In genomic region chr3:170180952-170181876, GRCh38 we compare ENCODE assay signal across 8 cellular contexts. TPM values are rescaled to one million over a fixed set of nuclear protein-coding genes. Genes with fewer than 3 reads are reported as not detected.
DNase-seq lines count a peak whose midpoint lies in the region; ATAC-seq and TF ChIP-seq lines count a peak whose summit lies in the region.

Gene PHC3, minus strand, starts transcription at chr3:170181733. Its CDS starts 18 bp downstream, at chr3:170181715.

- ATAC-seq in GM19395 (IDR thresholded peaks at IDR 0.05; ENCODE audit: unreplicated experiment) (peak; percentile 71), HG03558 (IDR thresholded peaks at IDR 0.05; ENCODE audit: extremely low read depth, unreplicated experiment) (peak; percentile 61)

- peak; percentile 89 for DNase-seq in CD14-positive monocyte (ENCODE audit: low spot score)
- DNase-seq in NCI-H748 (lab: John Stamatoyannopoulos, UW; ENCODE audit: unreplicated experiment), result peak; percentile 82
- peak; percentile 88 for DNase-seq in activated CD4-positive, alpha-beta T cell treated with anti-CD3 and anti-CD28 coated beads, Interleukin-2, amount 50 U/mL, for 1 hour
- peak; percentile 21 for DNase-seq in cortex of kidney (lab: John Stamatoyannopoulos, UW)
- DNase-seq in left kidney (ENCODE audit: low read depth, low spot score), result peak; percentile 98
- DNase-seq in stimulated activated CD4-positive, alpha-beta T cell treated with anti-CD3 and anti-CD28 coated beads, Interleukin-1b, Interleukin-23, amount 100 ng/mL, for 48 hours, result peak; percentile 94

- peaks cover 0 to 2% (median 0%) of the 10 kb centered on the region in 3 donors for H3K27me3 Mint-ChIP-seq in CD14-positive monocyte (ENCODE audit: low read depth in 3 of 3)

- H3K4me1 Mint-ChIP-seq in CD14-positive monocyte, result peaks cover 23% of the 10 kb centered on the region

- TF ChIP-seq CTCF in CD14-positive monocyte (IDR thresholded peaks at IDR 0.05), result no peak

- intact Hi-C loops in CD14-positive monocyte (cut with micrococcal nuclease), result loop anchor here in 1 of 2 donors (10.0 kb wide), 1 partner anchor 184 kb away; no protein-coding TSS in a partner anchor

- H3K27ac Mint-ChIP-seq in CD14-positive monocyte, result peak within 1 kb of the TSS; percentile 95 to 100 (median 99)

- peaks cover 21% of the 10 kb centered on the region in 2 donors for H3K36me3 Mint-ChIP-seq in CD14-positive monocyte

- no peaks in the 10 kb centered on the region for H3K9me3 Mint-ChIP-seq in CD14-positive monocyte

- peak within 1 kb of the TSS; percentile 93 to 97 for H3K4me3 Mint-ChIP-seq in CD14-positive monocyte

RNA-seq across cellular contexts. Expression of gene PHC3, which starts in this region (rescaled TPM):
- 10 to 100 TPM in 1 of 2 donors, 1 to 10 TPM in 1; 7.5 to 12.6 TPM for polyA plus RNA-seq in CD14-positive monocyte

Comparison
In these comparisons a context has a peak if more than half of its experiments do, and no peak if none do; other contexts are left out.
1. Peak in every context shown above with its lines: DNase-seq and ATAC-seq.
2. DNase-seq: peak in every context shown above with its lines; median percentile 98 in left kidney; 94 in stimulated activated CD4-positive, alpha-beta T cell treated with anti-CD3 and anti-CD28 coated beads, Interleukin-1b, Interleukin-23, amount 100 ng/mL, for 48 hours; 89 in CD14-positive monocyte; 88 in activated CD4-positive, alpha-beta T cell treated with anti-CD3 and anti-CD28 coated beads, Interleukin-2, amount 50 U/mL, for 1 hour; 82 in NCI-H748; 21 in cortex of kidney.